In the genomic region with DNA sequence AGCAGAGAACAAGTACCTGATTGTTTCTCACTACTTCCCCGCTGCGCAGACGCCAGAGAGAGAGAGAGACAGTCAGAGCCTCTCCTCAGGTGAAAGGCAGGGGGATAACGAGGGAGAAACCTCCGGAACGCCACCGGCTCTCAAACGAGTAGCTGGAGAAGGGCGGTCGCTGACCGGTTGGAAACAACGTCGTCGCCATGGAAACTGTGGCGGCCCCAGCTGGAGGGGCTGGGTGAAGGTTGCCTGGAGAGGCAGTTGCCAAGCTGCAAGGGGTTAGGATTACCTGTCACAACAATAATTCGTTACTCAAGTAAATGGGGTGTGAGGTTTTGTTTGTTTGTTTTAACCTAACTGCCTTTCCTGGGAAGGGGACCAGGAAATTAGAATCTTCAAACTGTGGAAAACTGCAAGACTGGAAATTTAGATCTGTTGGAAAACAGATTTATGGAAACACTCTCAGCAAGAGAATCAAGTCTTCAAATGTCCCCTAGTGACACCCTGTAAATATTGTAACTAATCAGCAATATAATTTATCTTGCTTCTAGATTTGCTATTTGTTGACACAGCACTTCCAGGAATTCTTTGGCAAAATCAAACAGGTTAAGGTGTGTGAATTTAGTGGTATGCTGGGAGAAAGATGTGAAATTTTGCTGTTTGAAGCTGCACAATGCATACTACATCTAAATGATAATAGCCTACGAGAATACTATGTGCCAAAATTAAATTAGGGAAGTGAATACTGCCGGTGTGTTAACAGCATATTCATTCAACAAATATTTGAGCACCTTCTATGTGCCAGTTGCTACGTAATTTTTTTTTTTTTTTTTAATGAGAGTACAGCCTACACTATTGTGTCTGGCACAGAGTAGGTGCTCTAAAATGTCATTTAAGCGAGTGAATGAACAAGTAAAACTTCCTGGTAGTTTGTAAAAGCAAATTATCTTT, we compare ENCODE assay signal across 9 cellular contexts. TPM values are rescaled to one million over a fixed set of nuclear protein-coding genes. Genes with fewer than 3 reads are reported as not detected.
DNase-seq lines count a peak whose midpoint lies in the region; ATAC-seq lines count a peak whose summit lies in the region.
"Had no signal": no experiment of that assay in that cellular context is flagged by ENCODE, and none has a peak within 500 bp of the region (broad histone marks: within the 10 kb centered on the region; RNA-seq: fewer than 3 reads in every experiment).

A gene with protein sequence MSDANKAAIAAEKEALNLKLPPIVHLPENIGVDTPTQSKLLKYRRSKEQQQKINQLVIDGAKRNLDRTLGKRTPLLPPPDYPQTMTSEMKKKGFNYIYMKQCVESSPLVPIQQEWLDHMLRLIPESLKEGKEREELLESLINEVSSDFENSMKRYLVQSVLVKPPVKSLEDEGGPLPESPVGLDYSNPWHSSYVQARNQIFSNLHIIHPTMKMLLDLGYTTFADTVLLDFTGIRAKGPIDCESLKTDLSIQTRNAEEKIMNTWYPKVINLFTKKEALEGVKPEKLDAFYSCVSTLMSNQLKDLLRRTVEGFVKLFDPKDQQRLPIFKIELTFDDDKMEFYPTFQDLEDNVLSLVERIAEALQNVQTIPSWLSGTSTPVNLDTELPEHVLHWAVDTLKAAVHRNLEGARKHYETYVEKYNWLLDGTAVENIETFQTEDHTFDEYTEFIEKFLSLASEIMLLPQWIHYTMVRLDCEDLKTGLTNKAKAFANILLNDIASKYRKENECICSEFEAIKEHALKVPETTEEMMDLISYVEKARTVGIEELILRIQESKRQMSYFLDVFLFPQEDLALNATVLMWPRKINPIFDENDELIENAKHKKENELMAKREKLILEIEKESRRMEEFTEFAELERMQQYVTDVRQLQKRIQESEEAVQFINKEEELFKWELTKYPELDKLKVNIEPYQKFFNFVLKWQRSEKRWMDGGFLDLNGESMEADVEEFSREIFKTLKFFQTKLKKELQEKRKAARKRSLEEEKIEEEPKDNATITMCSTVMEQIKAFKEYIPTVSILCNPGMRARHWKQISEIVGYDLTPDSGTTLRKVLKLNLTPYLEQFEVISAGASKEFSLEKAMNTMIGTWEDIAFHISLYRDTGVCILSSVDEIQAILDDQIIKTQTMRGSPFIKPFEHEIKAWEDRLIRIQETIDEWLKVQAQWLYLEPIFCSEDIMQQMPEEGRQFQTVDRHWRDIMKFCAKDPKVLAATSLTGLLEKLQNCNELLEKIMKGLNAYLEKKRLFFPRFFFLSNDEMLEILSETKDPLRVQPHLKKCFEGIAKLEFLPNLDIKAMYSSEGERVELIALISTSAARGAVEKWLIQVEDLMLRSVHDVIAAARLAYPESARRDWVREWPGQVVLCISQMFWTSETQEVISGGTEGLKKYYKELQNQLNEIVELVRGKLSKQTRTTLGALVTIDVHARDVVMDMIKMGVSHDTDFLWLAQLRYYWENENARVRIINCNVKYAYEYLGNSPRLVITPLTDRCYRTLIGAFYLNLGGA (N-terminal part only) (minus strand): TSS at position 164 of the 945 bp plus-strand sequence. CDS start 1,474 bp downstream, outside the sequence.

- H3K4me3 ChIP-seq in iPS-15b (ENCODE audit: low read depth, low read length) = peak within 1 kb of the TSS; percentile 56
- H3K4me3 ChIP-seq in subcutaneous abdominal adipose tissue (ENCODE audit: low read depth in 1 of 5, low read length in 5 of 5) = peak within 1 kb of the TSS in 3 of 5 donors; percentile 28 to 44 (median 35)

- H3K4me1 ChIP-seq in iPS-15b (ENCODE audit: control insufficient read depth, insufficient read depth, low read length) = peaks cover 6% of the 10 kb centered on the region
- H3K4me1 ChIP-seq in subcutaneous abdominal adipose tissue (ENCODE audit: control insufficient read depth in 5 of 5, insufficient read depth in 5 of 5, low read length in 5 of 5) = peaks cover 0 to 9% (median 7%) of the 10 kb centered on the region in 5 donors

- no peak within 1 kb of the TSS for H3K9ac ChIP-seq in iPS-15b (ENCODE audit: low read depth, low read length)
- no peak within 1 kb of the TSS for H3K9ac ChIP-seq in subcutaneous abdominal adipose tissue (ENCODE audit: low read length in 5 of 5)
- H3K9ac ChIP-seq: KMS-11 had no signal

- ATAC-seq in HG03095 (IDR thresholded peaks at IDR 0.05; ENCODE audit: unreplicated experiment) = no peak
- ATAC-seq in HG03097 (IDR thresholded peaks at IDR 0.05; ENCODE audit: low FRiP score, unreplicated experiment) = no peak
- no peak for ATAC-seq in HG03039 (IDR thresholded peaks at IDR 0.05; ENCODE audit: unreplicated experiment)

- peaks cover 5% of the 10 kb centered on the region for H3K27me3 Mint-ChIP-seq in activated naive CD8-positive, alpha-beta T cell treated with anti-CD3 and anti-CD28 coated beads for 36 hours

- H3K9me3 Mint-ChIP-seq in activated naive CD8-positive, alpha-beta T cell treated with anti-CD3 and anti-CD28 coated beads for 36 hours = no peaks in the 10 kb centered on the region

- H3K9me3 ChIP-seq in iPS-15b (ENCODE audit: control insufficient read depth, insufficient read depth, low read length) (no peaks in the 10 kb centered on the region), subcutaneous abdominal adipose tissue (ENCODE audit: control insufficient read depth in 5 of 5, low read length in 5 of 5) (no peaks in the 10 kb centered on the region)

- H3K36me3 ChIP-seq in iPS-15b (ENCODE audit: control insufficient read depth, insufficient read depth, low read length) (no peaks in the 10 kb centered on the region), subcutaneous abdominal adipose tissue (ENCODE audit: control insufficient read depth in 5 of 5, insufficient read depth in 5 of 5, low read length in 5 of 5) (no peaks in the 10 kb centered on the region)

- H3K27ac ChIP-seq in subcutaneous abdominal adipose tissue (ENCODE audit: low read depth, low read length) = no peak within 1 kb of the TSS
- H3K27ac ChIP-seq: KMS-11 had no signal

- DNase-seq in ELF-1 (ENCODE audit: low read depth, low spot score) (peak; percentile 95), NCI-H1105 (lab: John Stamatoyannopoulos, UW) (peak; percentile 78)
- peak; percentile 41 for DNase-seq in activated naive CD8-positive, alpha-beta T cell treated with anti-CD3 and anti-CD28 coated beads for 36 hours

- H3K27me3 ChIP-seq in iPS-15b (ENCODE audit: control insufficient read depth, insufficient read depth, low read length) (no peaks in the 10 kb centered on the region), subcutaneous abdominal adipose tissue (ENCODE audit: control insufficient read depth in 5 of 5, insufficient read depth in 4 of 5, low read length in 5 of 5) (peaks cover 0 to 3% (median 0%) of the 10 kb centered on the region in 5 donors)

- H3K4me3 Mint-ChIP-seq in activated naive CD8-positive, alpha-beta T cell treated with anti-CD3 and anti-CD28 coated beads for 36 hours = no peak within 1 kb of the TSS

- no peaks in the 10 kb centered on the region for H3K36me3 Mint-ChIP-seq in activated naive CD8-positive, alpha-beta T cell treated with anti-CD3 and anti-CD28 coated beads for 36 hours

- peaks cover 7% of the 10 kb centered on the region for H3K4me1 Mint-ChIP-seq in activated naive CD8-positive, alpha-beta T cell treated with anti-CD3 and anti-CD28 coated beads for 36 hours

- H3K27ac Mint-ChIP-seq in activated naive CD8-positive, alpha-beta T cell treated with anti-CD3 and anti-CD28 coated beads for 36 hours = no peak within 1 kb of the TSS

RNA-seq across cellular contexts. Expression of the gene that starts here (rescaled TPM):
- total RNA-seq in activated naive CD8-positive, alpha-beta T cell treated with anti-CD3 and anti-CD28 coated beads for 36 hours = under 1 TPM in 1 of 2 experiments, not detected in 1; 0.08 TPM

Comparison
In these comparisons a context has a peak if more than half of its experiments do, and no peak if none do; other contexts are left out.
1. Peak in DNase-seq in activated naive CD8-positive, alpha-beta T cell treated with anti-CD3 and anti-CD28 coated beads for 36 hours; RNA of the gene not detected or under 1 TPM.
2. DNase-seq: peak in every context shown above with its lines; median percentile 95 in ELF-1; 78 in NCI-H1105; 41 in activated naive CD8-positive, alpha-beta T cell treated with anti-CD3 and anti-CD28 coated beads for 36 hours.